ENCODE assay signal across 10 cellular contexts in the genomic region with DNA sequence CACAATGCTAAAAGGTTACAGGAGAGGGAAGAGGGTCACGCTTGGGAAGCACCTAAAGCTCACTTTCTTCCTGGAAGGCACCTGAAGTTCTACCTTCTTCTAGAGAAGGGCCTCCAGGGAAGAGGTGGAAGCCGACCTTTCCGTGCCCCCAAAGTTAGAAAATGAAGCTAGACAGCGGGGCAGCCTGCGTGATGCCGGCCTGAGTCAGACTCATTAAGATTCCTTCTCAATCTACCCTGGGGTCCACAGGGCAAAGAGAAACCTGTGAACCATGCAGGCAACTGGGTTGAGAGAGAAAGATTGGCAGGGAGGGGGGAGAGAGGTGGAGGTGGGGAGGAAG. TPM values are rescaled to one million over a fixed set of nuclear protein-coding genes. Genes with fewer than 3 reads are reported as not detected.
DNase-seq lines count a peak whose midpoint lies in the region; ATAC-seq and TF ChIP-seq lines count a peak whose summit lies in the region.
"Had no signal": no experiment of that assay in that cellular context is flagged by ENCODE, and none has a peak within 500 bp of the region (broad histone marks: within the 10 kb centered on the region; RNA-seq: fewer than 3 reads in every experiment).

No MANE protein-coding gene starts in this region.

- intact Hi-C loops in activated B cell treated with CpG ODN at 0.5 μM for 24 hours (cut with micrococcal nuclease) (loop anchor here (1.0 to 5.0 kb wide), 2 partner anchors 12 to 263 kb away; a partner anchor contains a TSS), thyroid gland (cut with DNase I) (no loop called here), prostate gland (cut with DNase I) (no loop called here)

- H4K20me1 ChIP-seq in BLaER1 (no peaks in the 10 kb centered on the region), GM23248 (ENCODE audit: insufficient read depth) (no peaks in the 10 kb centered on the region)

- no peak overlapping the region; the same call in 1 of the 2 replicates for H3K27ac ChIP-seq in BLaER1
- H3K27ac ChIP-seq in GM23248 = no peak overlapping the region; the same call in 1 of the 2 replicates
- peak overlapping the region; percentile 73 for H3K27ac ChIP-seq in mesodermal cell (ENCODE audit: low read depth, low read length, severe bottlenecking)
- no peak overlapping the region for H3K27ac ChIP-seq in thyroid gland
- no peak overlapping the region for H3K27ac ChIP-seq in prostate gland
- H3K27ac ChIP-seq: testis had no signal

- H3K36me3 ChIP-seq in BLaER1 = no peaks in the 10 kb centered on the region
- no peaks in the 10 kb centered on the region for H3K36me3 ChIP-seq in GM23248 (ENCODE audit: low read depth)
- H3K36me3 ChIP-seq in mesodermal cell (ENCODE audit: control insufficient read depth, insufficient read depth, low read length) = no peaks in the 10 kb centered on the region
- no peaks in the 10 kb centered on the region for H3K36me3 ChIP-seq in thyroid gland
- no peaks in the 10 kb centered on the region for H3K36me3 ChIP-seq in prostate gland

- no peak for TF ChIP-seq CTCF in activated B cell treated with CpG ODN at 0.5 μM for 24 hours (IDR thresholded peaks at IDR 0.05)
- TF ChIP-seq CTCF in thyroid gland (IDR thresholded peaks at IDR 0.05) = no peak
- TF ChIP-seq CTCF in prostate gland (IDR thresholded peaks at IDR 0.05) = no peak

- no peaks in the 10 kb centered on the region for H3K9me3 ChIP-seq in BLaER1
- no peaks in the 10 kb centered on the region for H3K9me3 ChIP-seq in GM23248 (ENCODE audit: low read depth)
- H3K9me3 ChIP-seq in mesodermal cell (ENCODE audit: control insufficient read depth, low read length) = no peaks in the 10 kb centered on the region
- no peaks in the 10 kb centered on the region for H3K9me3 ChIP-seq in thyroid gland
- H3K9me3 ChIP-seq in prostate gland = no peaks in the 10 kb centered on the region
- H3K9me3 ChIP-seq: testis had no signal

- H3K9me3 Mint-ChIP-seq in activated B cell treated with CpG ODN at 0.5 μM for 24 hours = no peaks in the 10 kb centered on the region

- no peaks in the 10 kb centered on the region for H3K9me2 ChIP-seq in GM23248 (ENCODE audit: insufficient read depth)

- H3K9ac ChIP-seq in BLaER1 = no peak overlapping the region
- H3K9ac ChIP-seq in GM23248 = no peak overlapping the region

- CTCF ChIA-PET in activated B cell treated with CpG ODN at 0.5 μM for 24 hours (lab: Charles Lee) = interaction anchor here (1.8 to 2.9 kb wide), 3 partner anchors 11 to 19 kb away, joined by 10 to 12 read pairs (median 12); no protein-coding TSS in a partner anchor

- no peaks in the 10 kb centered on the region for H3K36me3 Mint-ChIP-seq in activated B cell treated with CpG ODN at 0.5 μM for 24 hours (ENCODE audit: low read depth)

- peaks cover 81% of the 10 kb centered on the region for H3K4me1 Mint-ChIP-seq in activated B cell treated with CpG ODN at 0.5 μM for 24 hours

- H2AFZ ChIP-seq in GM23248 = no peak overlapping the region

- in situ Hi-C loops in GM23248 (cut with MboI) = no loop called here

- H3K27me3 ChIP-seq in BLaER1 (no peaks in the 10 kb centered on the region), GM23248 (replicated peaks; ENCODE audit: insufficient read depth) (no peaks in the 10 kb centered on the region), thyroid gland (no peaks in the 10 kb centered on the region), prostate gland (replicated peaks; ENCODE audit: insufficient read depth) (no peaks in the 10 kb centered on the region)
- H3K27me3 ChIP-seq: testis had no signal

- 24 to 32% methylated on average over 6 of the region's 6 CpGs for WGBS in GM23248 (ENCODE audit: low coverage in 1 of 2, low lambda C conversion rate in 2 of 2, missing lambda C conversion rate in 2 of 2), 2 experiments
- WGBS in mesodermal cell (ENCODE audit: insufficient coverage in 2 of 2), 2 experiments = 60 to 92% methylated on average over 2 of the region's 6 CpGs
- 64 to 68% methylated on average over 6 of the region's 6 CpGs for WGBS in thyroid gland, 2 donors
- WGBS in prostate gland = 89% methylated on average over 6 of the region's 6 CpGs

- no peaks in the 10 kb centered on the region for H3K79me2 ChIP-seq in GM23248 (ENCODE audit: insufficient read depth)

- peak overlapping the region; percentile 61 for H3K4me3 Mint-ChIP-seq in activated B cell treated with CpG ODN at 0.5 μM for 24 hours

- H3K4me3 ChIP-seq in BLaER1 = no peak overlapping the region
- H3K4me3 ChIP-seq in GM23248 = no peak overlapping the region
- H3K4me3 ChIP-seq in mesodermal cell (ENCODE audit: extremely low read depth, insufficient read depth, low read length, poor library complexity, severe bottlenecking) = no peak overlapping the region
- no peak overlapping the region for H3K4me3 ChIP-seq in thyroid gland (replicated peaks in 1 of 3)
- H3K4me3 ChIP-seq in prostate gland = no peak overlapping the region
- H3K4me3 ChIP-seq: testis had no signal

- POLR2A ChIA-PET in activated B cell treated with CpG ODN at 0.5 μM for 24 hours (lab: Charles Lee) = interaction anchor here (0.7 to 3.2 kb wide), 8 partner anchors 9 to 264 kb away, joined by 3 to 33 read pairs (median 5); a partner anchor contains a TSS

- peaks cover 9% of the 10 kb centered on the region for H3F3A ChIP-seq in GM23248 (ENCODE audit: insufficient read depth)

- no peak for TF ChIP-seq POLR2A in thyroid gland (IDR thresholded peaks at IDR 0.05)
- TF ChIP-seq POLR2A in prostate gland (IDR thresholded peaks at IDR 0.05) = no peak

- ATAC-seq in activated B cell treated with CpG ODN at 0.5 μM for 24 hours (ENCODE audit: low read depth) (peak; percentile 19), HG03039 (IDR thresholded peaks at IDR 0.05; ENCODE audit: unreplicated experiment) (no peak)

- H3K27me3 Mint-ChIP-seq in activated B cell treated with CpG ODN at 0.5 μM for 24 hours = no peaks in the 10 kb centered on the region

- H3K4me1 ChIP-seq in BLaER1 (peaks cover 100% of the 10 kb centered on the region), GM23248 (ENCODE audit: insufficient read depth) (peaks cover 24% of the 10 kb centered on the region), mesodermal cell (ENCODE audit: control insufficient read depth, insufficient read depth, low read length, poor library complexity, severe bottlenecking) (peaks cover 41% of the 10 kb centered on the region), thyroid gland (no peaks in the 10 kb centered on the region), prostate gland (replicated peaks) (no peaks in the 10 kb centered on the region)
- H3K4me1 ChIP-seq: testis had no signal

- peak overlapping the region; percentile 79 for H3K27ac Mint-ChIP-seq in activated B cell treated with CpG ODN at 0.5 μM for 24 hours

- peak; percentile 81 for DNase-seq in GM23248
- DNase-seq in activated B cell treated with CpG ODN at 0.5 μM for 24 hours = no peak
- no peak for DNase-seq in globus pallidus (ENCODE audit: low spot score)
- no peak for DNase-seq in thyroid gland
- no peak for DNase-seq in prostate gland (ENCODE audit: low spot score)
- DNase-seq: stimulated activated CD4-positive, alpha-beta T cell treated with anti-CD3 and anti-CD28 coated beads, Interleukin-4, amount 100 ng/mL, for 24 hours; testis had no signal

- H3K4me2 ChIP-seq in BLaER1 (peak overlapping the region; percentile 87), GM23248 (ENCODE audit: unreplicated experiment) (peak overlapping the region; percentile 19)

RNA-seq across cellular contexts. Expression of a gene that starts 54.8 kb away (rescaled TPM):
- 35.8 and 41.2 TPM in 2 replicates for total RNA-seq in GM23248 (2014; rRNA removed; shearing (Covaris generic))
- polyA plus RNA-seq in GM23248 (2016; fragmentation: Nextera tagmentation; extraction: Ambion mirVana) = 48.1 and 51.0 TPM in 2 replicates
- 18.4 and 25.9 TPM in 2 replicates for total RNA-seq in activated B cell treated with CpG ODN at 0.5 μM for 24 hours
- 52.9 TPM for polyA plus RNA-seq in mesodermal cell (2013, experiment 1 of 2)
- 44.5 TPM for polyA plus RNA-seq in mesodermal cell (2013, experiment 2 of 2)
- total RNA-seq in thyroid gland = 10 to 100 TPM in 3 of 4 donors, not detected in 1; 24.7 to 40.3 (median 26.6) TPM
- 10 to 100 TPM; 46.9 to 54.6 TPM for total RNA-seq in prostate gland
